22 cellular contexts compared by ENCODE assay signal in the genomic region with DNA sequence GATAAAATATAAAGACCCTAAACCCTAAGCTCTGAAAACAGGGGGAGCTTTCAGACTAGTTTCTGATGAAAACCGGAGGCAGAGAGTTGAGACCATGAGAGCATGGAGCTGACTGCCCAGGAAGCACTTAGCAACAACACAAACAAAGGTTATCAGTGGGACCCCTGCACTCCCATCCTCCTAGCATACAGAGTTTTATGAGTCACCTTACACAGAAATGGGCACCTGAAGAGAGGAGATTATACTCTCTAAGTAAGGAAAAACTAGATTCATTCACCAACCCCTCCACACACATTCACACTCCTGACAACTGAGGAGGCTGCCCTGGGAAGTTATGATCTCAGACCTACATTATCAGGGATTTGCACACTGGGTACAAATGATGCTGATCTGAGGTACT.
"Had no signal": no experiment of that assay in that cellular context is flagged by ENCODE, and none has a peak within 500 bp of the region (broad histone marks: within the 10 kb centered on the region; RNA-seq: fewer than 3 reads in every experiment).

No MANE protein-coding gene starts in this region.

- H3K27ac ChIP-seq: RWPE1 had no signal

- DNase-seq: Karpas-422, KG1, MG63, NCI-H1092, NCI-H1105 treated with DMSO at 0.1 percent for 48 hours, NCI-H1417 treated with DMSO at 0.1 percent for 48 hours, NCI-H146, NCI-H1694 treated with DMSO at 0.1 percent for 48 hours, NCI-H1930, NCI-H2081, NCI-H2107, NCI-H2227 treated with DMSO at 0.1 percent for 48 hours, NCI-H446, NCI-H510A, NCI-H524 treated with DMSO at 0.1 percent for 48 hours, NCI-H69, NCI-H774, PC-3, SHP77, SK-N-SH had no signal

- ATAC-seq: Panc1, PC-3 had no signal

- H3K9me2 ChIP-seq: SK-N-SH had no signal

- H3K9ac ChIP-seq: SK-N-SH had no signal

- H3K4me2 ChIP-seq: SK-N-SH had no signal

- H3K27me3 ChIP-seq: MG63 had no signal

- H3K9me3 ChIP-seq: MG63, SK-N-SH had no signal

- H3K36me3 ChIP-seq: MG63 had no signal

- H3K4me3 ChIP-seq: MG63 had no signal
